Comparison of ENCODE assay signal across 1 cellular context in genomic region chr6:27280064-27280539, GRCh38.
A peak's percentile ranks its signal among the peaks of the same experiment; 100 is the strongest.
TF ChIP-seq lines count a peak whose summit lies in the region.

No MANE protein-coding gene starts in this region.

TF ChIP-seq in HepG2, 621 proteins besides CTCF, POLR2A, EP300 and RAD21 (continued from another document):
- TF ChIP-seq SIX4 (CRISPR knock-in tag; IDR thresholded peaks at IDR 0.05) (0 out of 2 replicates have a peak, but pooled peaks have one; percentile 45), TRAFD1 (CRISPR knock-in tag; IDR thresholded peaks at IDR 0.05; ENCODE audit: borderline replicate concordance) (no peak), ZNF496 (CRISPR knock-in tag; IDR thresholded peaks at IDR 0.05; ENCODE audit: insufficient replicate concordance) (no peak), RNF2 (conservative IDR thresholded peaks at IDR 0.05; ENCODE audit: low read depth) (no peak; the same call in 1 of the 2 replicates), ZNF710 (CRISPR knock-in tag; IDR thresholded peaks at IDR 0.05; ENCODE audit: borderline replicate concordance) (no peak), ZBED4 (CRISPR knock-in tag; IDR thresholded peaks at IDR 0.05; ENCODE audit: borderline replicate concordance) (no peak; the same call in 1 of the 2 replicates), NONO (IDR thresholded peaks at IDR 0.05) (no peak), NONO (CRISPR knock-in tag; conservative IDR thresholded peaks at IDR 0.05) (0 out of 2 replicates have a peak, but pooled peaks have one; percentile 37), THAP7 (CRISPR knock-in tag; IDR thresholded peaks at IDR 0.05) (no peak), ZBTB20 (CRISPR knock-in tag; IDR thresholded peaks at IDR 0.05; ENCODE audit: borderline replicate concordance, low read depth) (peak; percentile 71; the same call in 1 of the 2 replicates), ARID3A (IDR thresholded peaks at IDR 0.05; ENCODE audit: low read depth, low read length) (peak; percentile 79; the same call in 1 of the 2 replicates), SKI (IDR thresholded peaks at IDR 0.05; ENCODE audit: partially characterized antibody) (no peak), ARID5B (CRISPR knock-in tag; IDR thresholded peaks at IDR 0.05) (peak; percentile 78), ISX (CRISPR knock-in tag; conservative IDR thresholded peaks at IDR 0.05) (no peak), TFE3 (CRISPR knock-in tag; IDR thresholded peaks at IDR 0.05) (0 out of 2 replicates have a peak, but pooled peaks have one; percentile 22), REXO4 (CRISPR knock-in tag; IDR thresholded peaks at IDR 0.05; ENCODE audit: borderline replicate concordance) (no peak), PLRG1 (conservative IDR thresholded peaks at IDR 0.05) (no peak), HDAC1 (CRISPR knock-in tag; IDR thresholded peaks at IDR 0.05) (0 out of 2 replicates have a peak, but pooled peaks have one; percentile 43), ZBTB26 (CRISPR knock-in tag; IDR thresholded peaks at IDR 0.05; ENCODE audit: borderline replicate concordance) (no peak; the same call in 1 of the 2 replicates), NR2F6 (IDR thresholded peaks at IDR 0.05) (no peak), NR2F6 (CRISPR knock-in tag; IDR thresholded peaks at IDR 0.05) (no peak), ZNF317 (CRISPR knock-in tag; IDR thresholded peaks at IDR 0.05) (peak; percentile 37; the same call in 1 of the 2 replicates), SMARCC2 (IDR thresholded peaks at IDR 0.05) (no peak), RBFOX2 (IDR thresholded peaks at IDR 0.05; ENCODE audit: low read depth, low read length) (no peak), POLR2G (IDR thresholded peaks at IDR 0.05; ENCODE audit: low read depth, low read length) (no peak), ZNF564 (CRISPR knock-in tag; IDR thresholded peaks at IDR 0.05) (no peak), NFE2L2 (IDR thresholded peaks at IDR 0.05; ENCODE audit: low read length) (no peak), KDM6A (CRISPR knock-in tag; IDR thresholded peaks at IDR 0.05; ENCODE audit: low read depth) (no peak), ZNF431 (CRISPR knock-in tag; IDR thresholded peaks at IDR 0.05; ENCODE audit: borderline replicate concordance, low read depth) (no peak), THRA (CRISPR knock-in tag; IDR thresholded peaks at IDR 0.05; ENCODE audit: borderline replicate concordance) (0 out of 2 replicates have a peak, but pooled peaks have one; percentile 17), SIX1 (CRISPR knock-in tag; IDR thresholded peaks at IDR 0.05; ENCODE audit: borderline replicate concordance) (peak; percentile 93; the same call in 1 of the 2 replicates), ZNF225 (CRISPR knock-in tag; IDR thresholded peaks at IDR 0.05) (no peak), HMGXB4 (CRISPR knock-in tag; IDR thresholded peaks at IDR 0.05; ENCODE audit: borderline replicate concordance in 1 of 2, low read depth in 1 of 2) (peak; percentile 95 to 96), IKZF5 (CRISPR knock-in tag; IDR thresholded peaks at IDR 0.05) (0 out of 2 replicates have a peak, but pooled peaks have one; percentile 46), ZNF644 (CRISPR knock-in tag; IDR thresholded peaks at IDR 0.05; ENCODE audit: low read depth) (peak; percentile 8; the same call in 1 of the 2 replicates)
